8 cellular contexts compared by ENCODE assay signal in genomic region chr1:207828485-207829158, GRCh38.
DNase-seq lines count a peak whose midpoint lies in the region; ATAC-seq and TF ChIP-seq lines count a peak whose summit lies in the region.

No MANE protein-coding gene starts in this region.

- H3K27me3 Mint-ChIP-seq in activated T-cell treated with anti-CD3 and anti-CD28 coated beads, Interleukin-2, amount 50 U/mL, for 24 hours: no peaks in the 10 kb centered on the region

- H3K27ac ChIP-seq in ACC112 (ENCODE audit: low read depth, low read length) (peak overlapping the region; percentile 40), esophagus (ENCODE audit: low read depth in 2 of 2, low read length in 1 of 2) (peak overlapping the region; percentile 3 to 57), muscle layer of colon (ENCODE audit: low read depth, low read length) (peak overlapping the region; percentile 50)

- peak; percentile 87 for TF ChIP-seq CTCF in GM13977 (IDR thresholded peaks at IDR 0.05; ENCODE audit: extremely low read depth, insufficient read depth, missing control alignments)

- H3K79me2 ChIP-seq in ACC112 (ENCODE audit: control insufficient read depth, insufficient read depth, low read length, unreplicated experiment): peaks cover 27% of the 10 kb centered on the region

- peaks cover 99% of the 10 kb centered on the region for H3K4me1 Mint-ChIP-seq in activated T-cell treated with anti-CD3 and anti-CD28 coated beads, Interleukin-2, amount 50 U/mL, for 24 hours (ENCODE audit: low read depth)

- no peak overlapping the region for H3K4me3 Mint-ChIP-seq in activated T-cell treated with anti-CD3 and anti-CD28 coated beads, Interleukin-2, amount 50 U/mL, for 24 hours

- H3K36me3 ChIP-seq in ACC112 (ENCODE audit: insufficient read depth, low read length): no peaks in the 10 kb centered on the region
- no peaks in the 10 kb centered on the region for H3K36me3 ChIP-seq in esophagus (ENCODE audit: control insufficient read depth in 2 of 2, insufficient read depth in 2 of 2, low read length in 1 of 2)
- no peaks in the 10 kb centered on the region for H3K36me3 ChIP-seq in muscle layer of colon (ENCODE audit: insufficient read depth, low read length)

- DNase-seq in GM13977 (ENCODE audit: low spot score) (no peak), NOMO-1 treated with DMSO at 0.1 percent for 48 hours (lab: John Stamatoyannopoulos, UW; ENCODE audit: unreplicated experiment) (peak; percentile 98), stromal cell of bone marrow (ENCODE audit: low read depth) (peak; percentile 76)
- peak; percentile 73 for DNase-seq in activated T-cell treated with anti-CD3 and anti-CD28 coated beads, Interleukin-2, amount 50 U/mL, for 24 hours

- H3K9ac ChIP-seq in muscle layer of colon (ENCODE audit: low read length): peak overlapping the region; percentile 9

- H3K27ac Mint-ChIP-seq in activated T-cell treated with anti-CD3 and anti-CD28 coated beads, Interleukin-2, amount 50 U/mL, for 24 hours: peak overlapping the region; percentile 66

- H2AFZ ChIP-seq in ACC112 (ENCODE audit: low read length, unreplicated experiment): no peak overlapping the region

- H3K4me1 ChIP-seq in ACC112 (ENCODE audit: control insufficient read depth, insufficient read depth, low read length, unreplicated experiment) (peaks cover 45% of the 10 kb centered on the region), esophagus (ENCODE audit: control insufficient read depth in 2 of 2, insufficient read depth in 2 of 2, low read length in 1 of 2) (peaks cover 11 to 28% of the 10 kb centered on the region in 2 donors), muscle layer of colon (ENCODE audit: insufficient read depth, low read length) (peaks cover 85% of the 10 kb centered on the region)

- no peaks in the 10 kb centered on the region for H3K9me3 ChIP-seq in esophagus (ENCODE audit: control insufficient read depth in 2 of 2, insufficient read depth in 1 of 2, low read depth in 1 of 2, low read length in 1 of 2)
- H3K9me3 ChIP-seq in muscle layer of colon (ENCODE audit: low read length): no peaks in the 10 kb centered on the region

- H3K9me3 Mint-ChIP-seq in activated T-cell treated with anti-CD3 and anti-CD28 coated beads, Interleukin-2, amount 50 U/mL, for 24 hours: no peaks in the 10 kb centered on the region

- peak; percentile 27 for ATAC-seq in HG03432 (IDR thresholded peaks at IDR 0.05; ENCODE audit: unreplicated experiment)

- H3K36me3 Mint-ChIP-seq in activated T-cell treated with anti-CD3 and anti-CD28 coated beads, Interleukin-2, amount 50 U/mL, for 24 hours (ENCODE audit: low read depth): peaks cover 18% of the 10 kb centered on the region

- no peak overlapping the region for H3K4me3 ChIP-seq in ACC112 (ENCODE audit: low read depth, low read length)
- H3K4me3 ChIP-seq in esophagus (ENCODE audit: low read depth in 1 of 2, low read length in 2 of 2): no peak overlapping the region
- H3K4me3 ChIP-seq in muscle layer of colon (ENCODE audit: low read depth in 1 of 2, low read length in 2 of 2): no peak overlapping the region

- WGBS in esophagus, 2 donors: 51 to 53% methylated on average over 2 of the region's 2 CpGs

- H3K27me3 ChIP-seq in ACC112 (ENCODE audit: insufficient read depth, low read length) (no peaks in the 10 kb centered on the region), esophagus (ENCODE audit: control insufficient read depth in 1 of 2, insufficient read depth in 2 of 2, low read length in 2 of 2) (no peaks in the 10 kb centered on the region), muscle layer of colon (ENCODE audit: control insufficient read depth in 1 of 2, insufficient read depth in 2 of 2, low read length in 2 of 2) (no peaks in the 10 kb centered on the region)

- in situ Hi-C loops in GM13977 (cut with MboI; ENCODE audit: low pct_unique_long_range_greater_than_20kb, low sequenced_read_pairs, unreplicated experiment): loop anchor here (5.0 to 10.0 kb wide), 2 partner anchors 44 to 136 kb away; no protein-coding TSS in a partner anchor
